In genomic region chr20:63701329-63702035, GRCh38 we compare ENCODE assay signal across 2 cellular contexts.
TF ChIP-seq lines count a peak whose summit lies in the region.

No MANE protein-coding gene starts in this region.

TF ChIP-seq in SK-N-SH, 30 proteins besides CTCF, POLR2A, EP300 and RAD21:
- no peak for TF ChIP-seq USF2 (IDR thresholded peaks at IDR 0.05; ENCODE audit: borderline replicate concordance, low read depth, low read length)
- no peak for TF ChIP-seq GABPA (IDR thresholded peaks at IDR 0.05; ENCODE audit: low read depth)
- TF ChIP-seq TAF1 (IDR thresholded peaks at IDR 0.05; ENCODE audit: borderline replicate concordance, low read depth, low read length), result no peak
- no peak for TF ChIP-seq POLR2AphosphoS5 (IDR thresholded peaks at IDR 0.05; ENCODE audit: low read depth, low read length)
- no peak for TF ChIP-seq NFIC (IDR thresholded peaks at IDR 0.05; ENCODE audit: borderline replicate concordance)
- TF ChIP-seq JUND (IDR thresholded peaks at IDR 0.05), result no peak
- no peak for TF ChIP-seq MXI1 (IDR thresholded peaks at IDR 0.05; ENCODE audit: low read depth, low read length)
- TF ChIP-seq USF1 (IDR thresholded peaks at IDR 0.05; ENCODE audit: borderline replicate concordance, low read depth), result no peak
- TF ChIP-seq IRF3 (IDR thresholded peaks at IDR 0.05; ENCODE audit: low read depth, low read length), result no peak
- TF ChIP-seq RCOR1 (IDR thresholded peaks at IDR 0.05; ENCODE audit: low read length), result no peak
- TF ChIP-seq CHD2 (IDR thresholded peaks at IDR 0.05; ENCODE audit: low read length, partially characterized antibody), result no peak
- no peak for TF ChIP-seq EZH2phosphoT487 (IDR thresholded peaks at IDR 0.05; ENCODE audit: borderline replicate concordance, low read depth)
- no peak for TF ChIP-seq MAX (IDR thresholded peaks at IDR 0.05; ENCODE audit: low read depth)
- TF ChIP-seq TEAD4 (IDR thresholded peaks at IDR 0.05; ENCODE audit: borderline replicate concordance, insufficient read depth), result no peak

TF ChIP-seq in SK-N-SH treated with all-trans-retinoic acid at 6 μM for 48 hours, 23 proteins besides CTCF, POLR2A, EP300 and RAD21:
- TF ChIP-seq CREB5 (CRISPR knock-in tag; IDR thresholded peaks at IDR 0.05; ENCODE audit: low read depth), result no peak
- no peak for TF ChIP-seq POU6F1 (CRISPR knock-in tag; IDR thresholded peaks at IDR 0.05; ENCODE audit: borderline replicate concordance, low read depth)
